Comparison of ENCODE assay signal across 34 cellular contexts in the genomic region with DNA sequence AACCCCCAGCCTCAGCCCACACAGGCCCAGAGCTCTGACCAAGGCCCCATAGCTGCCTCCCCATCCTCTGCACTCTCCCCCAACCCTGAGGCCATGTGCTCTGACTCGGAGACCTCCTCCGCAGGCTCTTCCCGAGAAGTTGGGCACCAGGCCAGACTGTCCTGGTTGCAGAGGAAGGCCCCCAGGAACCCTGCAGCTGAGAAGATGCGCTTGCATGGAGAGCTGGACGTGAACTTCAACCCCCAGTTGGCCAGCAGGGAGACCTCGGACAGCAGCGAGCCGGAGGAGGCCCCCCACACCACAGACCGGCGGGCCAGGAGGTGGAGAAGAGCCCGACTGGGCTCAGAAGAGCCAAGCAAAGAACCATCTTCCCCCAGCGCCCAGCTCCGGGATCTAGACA.
"Had no signal": no experiment of that assay in that cellular context is flagged by ENCODE, and none has a peak within 500 bp of the region (broad histone marks: within the 10 kb centered on the region; RNA-seq: fewer than 3 reads in every experiment).

No MANE protein-coding gene starts in this region.

- H3K36me3 Mint-ChIP-seq: activated naive CD8-positive, alpha-beta T cell treated with anti-CD3 and anti-CD28 coated beads for 36 hours had no signal

- H3K27ac ChIP-seq: brain microvascular endothelial cell, PC-9, RWPE1, WERI-Rb-1 had no signal

- H2AFZ ChIP-seq: PC-9 had no signal

- H3K4me3 Mint-ChIP-seq: activated CD4-positive, alpha-beta T cell treated with anti-CD3 and anti-CD28 coated beads, Interleukin-2, amount 10 ng/mL, durations not matched to agents 24 days and 14 days; activated CD8-positive, alpha-beta T cell treated with anti-CD3 and anti-CD28 coated beads for 36 hours; activated naive CD8-positive, alpha-beta T cell treated with anti-CD3 and anti-CD28 coated beads for 36 hours; activated T-cell treated with anti-CD3 and anti-CD28 coated beads, Interleukin-2, amount 50 U/mL, for 72 hours; activated T-helper 17 cell treated with anti-CD3 and anti-CD28 coated beads, Interleukin-2, amount 50 U/mL, for 72 hours had no signal

- H3K4me3 ChIP-seq: PC-9 had no signal

- H3K27ac Mint-ChIP-seq: activated CD4-positive, alpha-beta T cell treated with anti-CD3 and anti-CD28 coated beads, Interleukin-2, amount 10 ng/mL, durations not matched to agents 24 days and 14 days; activated CD8-positive, alpha-beta T cell treated with anti-CD3 and anti-CD28 coated beads for 36 hours; activated naive CD8-positive, alpha-beta T cell treated with anti-CD3 and anti-CD28 coated beads for 36 hours; activated T-cell treated with anti-CD3 and anti-CD28 coated beads, Interleukin-2, amount 50 U/mL, for 72 hours; activated T-helper 17 cell treated with anti-CD3 and anti-CD28 coated beads, Interleukin-2, amount 50 U/mL, for 72 hours had no signal

- H3K4me2 ChIP-seq: PC-9 had no signal

- ATAC-seq: activated CD8-positive, alpha-beta T cell treated with anti-CD3 and anti-CD28 coated beads for 36 hours; activated T-cell treated with anti-CD3 and anti-CD28 coated beads, Interleukin-2, amount 50 U/mL, for 72 hours; activated T-helper 17 cell treated with anti-CD3 and anti-CD28 coated beads, Interleukin-2, amount 50 U/mL, for 72 hours had no signal

- H3K27me3 Mint-ChIP-seq: activated naive CD8-positive, alpha-beta T cell treated with anti-CD3 and anti-CD28 coated beads for 36 hours; activated T-helper 17 cell treated with anti-CD3 and anti-CD28 coated beads, Interleukin-2, amount 50 U/mL, for 72 hours had no signal

- H3K4me1 Mint-ChIP-seq: activated CD4-positive, alpha-beta T cell treated with anti-CD3 and anti-CD28 coated beads, Interleukin-2, amount 10 ng/mL, durations not matched to agents 24 days and 14 days; activated naive CD8-positive, alpha-beta T cell treated with anti-CD3 and anti-CD28 coated beads for 36 hours; activated T-helper 17 cell treated with anti-CD3 and anti-CD28 coated beads, Interleukin-2, amount 50 U/mL, for 72 hours had no signal

- H3K36me3 ChIP-seq: brain microvascular endothelial cell, WERI-Rb-1 had no signal

- DNase-seq: activated CD4-positive, alpha-beta T cell treated with anti-CD3 and anti-CD28 coated beads, Interleukin-2, amount 10 ng/mL, durations not matched to agents 24 days and 14 days; activated CD4-positive, alpha-beta T cell treated with anti-CD3 and anti-CD28 coated beads, Interleukin-2, amount 50 U/mL, for 4 hours; activated CD4-positive, CD25-positive, alpha-beta regulatory T cell; activated CD8-positive, alpha-beta T cell treated with anti-CD3 and anti-CD28 coated beads for 36 hours; activated effector memory CD4-positive, alpha-beta T cell treated with anti-CD3 and anti-CD28 coated beads, Interleukin-2, amount 50 U/mL, for 16 hours; activated naive CD4-positive, alpha-beta T cell; activated naive CD4-positive, alpha-beta T cell treated with anti-CD3 and anti-CD28 coated beads, Interleukin-2, amount 50 U/mL, for 16 hours; activated naive CD8-positive, alpha-beta T cell treated with anti-CD3 and anti-CD28 coated beads for 36 hours; activated T-cell treated with anti-CD3 and anti-CD28 coated beads, Interleukin-2, amount 50 U/mL, for 1 hour; activated T-cell treated with anti-CD3 and anti-CD28 coated beads, Interleukin-2, amount 50 U/mL, for 72 hours; amniotic stem cell; aorta; brain microvascular endothelial cell; central memory CD4-positive, alpha-beta T cell; Karpas-422; NCI-H1048; NCI-H1105 treated with DMSO at 0.1 percent for 48 hours; NCI-H1436; NCI-H1694; NCI-H1930; NCI-H2081 treated with DMSO at 0.1 percent for 48 hours; NCI-H226; NCI-H446 treated with DMSO at 0.1 percent for 48 hours; NCI-H524; NCI-H748 treated with DMSO at 0.1 percent for 48 hours; PC-9; Right ventricle myocardium superior; SW 1271; T-helper 1 cell; T-helper 2 cell; T-helper 9 cell; WERI-Rb-1 had no signal

- H3K9me3 Mint-ChIP-seq: activated CD4-positive, alpha-beta T cell treated with anti-CD3 and anti-CD28 coated beads, Interleukin-2, amount 10 ng/mL, durations not matched to agents 24 days and 14 days; activated CD8-positive, alpha-beta T cell treated with anti-CD3 and anti-CD28 coated beads for 36 hours; activated naive CD8-positive, alpha-beta T cell treated with anti-CD3 and anti-CD28 coated beads for 36 hours; activated T-cell treated with anti-CD3 and anti-CD28 coated beads, Interleukin-2, amount 50 U/mL, for 72 hours; activated T-helper 17 cell treated with anti-CD3 and anti-CD28 coated beads, Interleukin-2, amount 50 U/mL, for 72 hours had no signal

- H3K27me3 ChIP-seq: brain microvascular endothelial cell had no signal
